In the genomic region with DNA sequence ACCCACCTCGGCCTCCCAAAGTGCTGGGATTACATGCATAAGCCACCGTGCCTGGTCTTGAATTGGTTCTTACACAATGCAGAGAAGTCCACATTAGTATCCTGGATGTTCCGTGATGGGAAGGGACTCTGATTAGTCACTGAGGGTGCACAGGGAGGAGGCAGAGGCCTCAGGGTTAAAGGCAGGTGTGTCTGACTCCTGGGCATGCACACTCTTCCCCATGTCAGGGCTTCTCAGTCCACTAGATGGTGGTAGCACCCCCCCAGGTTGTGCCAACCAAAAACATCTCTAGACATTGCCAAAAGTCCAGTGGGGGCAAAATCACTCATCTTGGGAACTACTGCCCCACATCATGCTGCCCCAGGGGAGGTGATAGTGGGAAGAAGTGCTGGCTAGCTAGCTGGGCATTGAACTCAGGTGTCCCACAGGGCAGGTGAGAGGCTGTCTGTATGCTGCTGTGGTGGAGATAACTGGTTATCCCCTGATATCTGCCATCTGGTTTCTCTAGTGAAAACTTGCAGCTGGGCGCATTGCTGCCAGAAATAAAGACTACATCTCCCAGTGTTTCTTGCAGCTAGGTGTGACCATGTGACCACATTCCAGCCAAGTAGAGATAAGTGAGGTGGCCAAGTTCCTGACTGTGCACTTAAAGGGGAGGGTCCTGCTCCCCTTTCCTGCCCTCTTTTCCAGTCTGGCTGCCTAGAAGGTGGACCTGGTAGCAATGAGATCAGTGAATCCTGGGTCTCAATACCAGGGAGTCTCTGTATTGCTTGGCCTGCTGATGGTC, we compare ENCODE assay signal across 14 cellular contexts. TPM values are rescaled to one million over a fixed set of nuclear protein-coding genes. Genes with fewer than 3 reads are reported as not detected.
DNase-seq lines count a peak whose midpoint lies in the region; ATAC-seq, FAIRE-seq and TF ChIP-seq lines count a peak whose summit lies in the region.
"Had no signal": no experiment of that assay in that cellular context is flagged by ENCODE, and none has a peak within 500 bp of the region (broad histone marks: within the 10 kb centered on the region; RNA-seq: fewer than 3 reads in every experiment).

No MANE protein-coding gene starts in this region.

- peaks cover 36% of the 10 kb centered on the region for H3K79me2 ChIP-seq in PC-9 (ENCODE audit: low read depth)

- DNase-seq in A549 (ENCODE audit: low read depth in 1 of 2, low spot score in 1 of 2), result peak in 1 of 2 experiments; percentile 38
- DNase-seq in PC-9, result peak; percentile 65 to 81
- no peak for DNase-seq in endothelial cell (ENCODE audit: low spot score)
- no peak for DNase-seq in SIG-M5 (lab: John Stamatoyannopoulos, UW)
- DNase-seq in NCI-H82 (lab: John Stamatoyannopoulos, UW), result no peak
- DNase-seq: activated CD4-positive, CD25-positive, alpha-beta regulatory T cell treated with anti-CD3 and anti-CD28 coated beads, Interleukin-2, amount 50 U/mL, for 72 hours; activated gamma-delta T cell; mesenchymal stem cell; NCI-H2029 treated with DMSO at 0.1 percent for 48 hours; testis had no signal

- no peaks in the 10 kb centered on the region for H3K27me3 ChIP-seq in PC-9 (ENCODE audit: insufficient read depth, low read depth)
- H3K27me3 ChIP-seq: BLaER1 treated with 17β-estradiol and CSF1 and Interleukin-3, amounts not matched to agents 10 nM and 100 nM; testis had no signal

- H3K4me3 ChIP-seq in A549 (no peak overlapping the region), PC-9 (peak overlapping the region; percentile 54; the same call in 1 of the 2 replicates)
- H3K4me3 ChIP-seq: BLaER1 treated with 17β-estradiol and CSF1 and Interleukin-3, amounts not matched to agents 10 nM and 100 nM; testis had no signal

- H3K9me2 ChIP-seq in PC-9 (ENCODE audit: insufficient read depth), result no peaks in the 10 kb centered on the region

- no peak overlapping the region for H3K27ac Mint-ChIP-seq in endothelial cell (ENCODE audit: unreplicated experiment)

- POLR2A ChIA-PET in A549 (lab: Yijun Ruan, JAX), result no interaction called here
- POLR2A ChIA-PET in PC-9 (lab: Charles Lee; ENCODE audit: unreplicated experiment), result interaction anchor here (0.6 kb wide), 1 partner anchor 28 kb away, joined by 3 read pairs; no protein-coding TSS in a partner anchor

- peaks cover 49% of the 10 kb centered on the region for H3F3A ChIP-seq in PC-9 (ENCODE audit: insufficient read depth, low read depth)

- CTCF ChIA-PET in A549 (lab: Yijun Ruan, JAX), result interaction anchor here (0.9 to 12.5 kb wide), 5 partner anchors 9 to 32 kb away, joined by 3 to 306 read pairs (median 7); partner anchors contain the start of gene NSFL1C
- CTCF ChIA-PET in PC-9 (lab: Charles Lee), result interaction anchor here (0.6 to 4.9 kb wide), 2 partner anchors 29 to 713 kb away, joined by 3 to 40 read pairs; no protein-coding TSS in a partner anchor

- TF ChIP-seq CTCF in A549 (IDR thresholded peaks at IDR 0.05), result peak; percentile 39
- TF ChIP-seq CTCF in GM12873 (IDR thresholded peaks at IDR 0.05; ENCODE audit: insufficient read depth, low read depth, low read length, missing control alignments), result peak; percentile 40
- TF ChIP-seq CTCF in PC-9 (conservative IDR thresholded peaks at IDR 0.05), result peak; percentile 69
- no peak for TF ChIP-seq CTCF in endothelial cell (IDR thresholded peaks at IDR 0.05; ENCODE audit: unreplicated experiment)

- TF ChIP-seq EP300 in A549 (IDR thresholded peaks at IDR 0.05), result no peak

- ATAC-seq in A549, result peak; percentile 26 to 35; a peak in 3 of 6 replicates
- no peak for ATAC-seq in HG03469 (IDR thresholded peaks at IDR 0.05; ENCODE audit: unreplicated experiment)
- ATAC-seq in GM19328 (IDR thresholded peaks at IDR 0.05; ENCODE audit: unreplicated experiment), result no peak

- intact Hi-C loops in PC-9 (cut with micrococcal nuclease; ENCODE audit: unreplicated experiment), result loop anchor here (1.0 to 10.0 kb wide), 4 partner anchors 28 to 820 kb away; partner anchors contain the start of gene SRXN1

- no peak for TF ChIP-seq POLR2A in A549 (IDR thresholded peaks at IDR 0.05; ENCODE audit: low read length)

- H4K20me1 ChIP-seq in PC-9 (ENCODE audit: insufficient read depth), result no peaks in the 10 kb centered on the region

- H2AFZ ChIP-seq in PC-9, result no peak overlapping the region

- H3K4me3 Mint-ChIP-seq in endothelial cell (ENCODE audit: unreplicated experiment), result peak overlapping the region; percentile 65

- H3K36me3 ChIP-seq in PC-9 (ENCODE audit: low read depth), result no peaks in the 10 kb centered on the region

- H3K4me2 ChIP-seq in A549 (no peak overlapping the region), PC-9 (peak overlapping the region; percentile 73)
- H3K4me2 ChIP-seq: BLaER1 treated with 17β-estradiol and CSF1 and Interleukin-3, amounts not matched to agents 10 nM and 100 nM had no signal

- peak; percentile 50 to 68 for TF ChIP-seq RAD21 in A549 (conservative IDR thresholded peaks at IDR 0.05 in 1 of 2, IDR thresholded peaks at IDR 0.05 in 1 of 2)

- H3K27ac ChIP-seq in A549, result no peak overlapping the region
- H3K27ac ChIP-seq in PC-9, result peak overlapping the region; percentile 92
- H3K27ac ChIP-seq: BLaER1 treated with 17β-estradiol and CSF1 and Interleukin-3, amounts not matched to agents 10 nM and 100 nM; testis had no signal

- FAIRE-seq in A549 (lab: Jason Lieb, UNC), result no peak

- H3K9me3 ChIP-seq in A549 (no peaks in the 10 kb centered on the region), PC-9 (ENCODE audit: insufficient read depth, low read depth) (no peaks in the 10 kb centered on the region)
- H3K9me3 ChIP-seq: BLaER1 treated with 17β-estradiol and CSF1 and Interleukin-3, amounts not matched to agents 10 nM and 100 nM; testis had no signal

- H3K36me3 Mint-ChIP-seq in endothelial cell (ENCODE audit: low read depth, unreplicated experiment), result peaks cover 68% of the 10 kb centered on the region

- BruUV-seq in PC-9 (replicated peaks; lab: Mats Ljungman, UMichigan), result no TSS peak

- WGBS in A549 (ENCODE audit: missing lambda C conversion rate), result 64% methylated on average over 4 of the region's 4 CpGs

- H3K4me1 ChIP-seq in A549, result peaks cover 32% of the 10 kb centered on the region
- peaks cover 73% of the 10 kb centered on the region for H3K4me1 ChIP-seq in PC-9 (replicated peaks; ENCODE audit: insufficient read depth)

- peaks cover 40% of the 10 kb centered on the region for H3K4me1 Mint-ChIP-seq in endothelial cell (ENCODE audit: unreplicated experiment)

- no peaks in the 10 kb centered on the region for H3K9me3 Mint-ChIP-seq in endothelial cell (ENCODE audit: unreplicated experiment)

- peaks cover 10% of the 10 kb centered on the region for H3K27me3 Mint-ChIP-seq in endothelial cell (ENCODE audit: unreplicated experiment)

TF ChIP-seq in A549, 52 proteins besides CTCF, POLR2A, EP300 and RAD21:
- no peak for TF ChIP-seq ZC3H11A (IDR thresholded peaks at IDR 0.05)
- peak; percentile 43; the same call in 2 of the 3 replicates for TF ChIP-seq SMC3 (IDR thresholded peaks at IDR 0.05)
- no peak for TF ChIP-seq KDM5A (IDR thresholded peaks at IDR 0.05)
- TF ChIP-seq USF2 (IDR thresholded peaks at IDR 0.05), result peak; percentile 15; the same call in 1 of the 2 replicates
- TF ChIP-seq HEYL (CRISPR knock-in tag; IDR thresholded peaks at IDR 0.05), result no peak
- TF ChIP-seq CBX2 (IDR thresholded peaks at IDR 0.05; ENCODE audit: borderline replicate concordance, low read depth), result no peak
- TF ChIP-seq RNF2 (IDR thresholded peaks at IDR 0.05; ENCODE audit: borderline replicate concordance, low read depth), result no peak
- TF ChIP-seq HOXB5 (CRISPR knock-in tag; IDR thresholded peaks at IDR 0.05), result no peak

RNA-seq across cellular contexts. Expression of gene NSFL1C, which starts 8.4 kb away (rescaled TPM):
- polyA plus RNA-seq in A549 (2011; rRNA removed) (53.2 and 56.6 TPM in 2 replicates), A549 (2017; fragmentation: RNase III; extraction: RNeasy Plus Mini Kit Qiagen cat#74134 plus additional on column Dnase treatment) (117 to 136 TPM (median 125 TPM) in 3 replicates)
- polyA plus RNA-seq in A549 (2012; cell fraction: cytosol; rRNA removed), result 44.0 and 54.8 TPM in 2 replicates
- 46.1 and 64.4 TPM in 2 replicates for polyA plus RNA-seq in A549 (2012; cell fraction: nucleus; rRNA removed)
- polyA minus RNA-seq in A549 (2011; rRNA and poly(A)+ RNA removed), result 32.6 and 45.7 TPM in 2 replicates
- total RNA-seq in PC-9 (2021) (151 and 160 TPM in 2 replicates), endothelial cell (ENCODE audit: unreplicated experiment) (104 TPM)

RNA-seq across cellular contexts. Expression of gene SIRPB2, which starts 16.2 kb away (rescaled TPM):
- not detected in 2 replicates for polyA plus RNA-seq in A549 (2011; rRNA removed)
- not detected in 2 replicates for polyA plus RNA-seq in A549 (2012; cell fraction: cytosol; rRNA removed)
- not detected in 2 replicates for polyA plus RNA-seq in A549 (2012; cell fraction: nucleus; rRNA removed)
- polyA plus RNA-seq in A549 (2017; fragmentation: RNase III; extraction: RNeasy Plus Mini Kit Qiagen cat#74134 plus additional on column Dnase treatment), result not detected in 3 replicates
- not detected in 2 replicates for polyA minus RNA-seq in A549 (2011; rRNA and poly(A)+ RNA removed)
- 4.5 and 7.1 TPM in 2 replicates for total RNA-seq in PC-9 (2021)
- 41.5 TPM for total RNA-seq in endothelial cell (ENCODE audit: unreplicated experiment)

Comparison
In these comparisons a context has a peak if more than half of its experiments do, and no peak if none do; other contexts are left out.
1. ATAC-seq: peak in A549 (2 of 2); none in HG03469 (single experiment) and GM19328 (single experiment).
2. DNase-seq: peak in PC-9 (2 of 2); none in endothelial cell (single experiment), SIG-M5 (single experiment) and NCI-H82 (single experiment).